ENCODE assay signal across 19 cellular contexts in the genomic region with DNA sequence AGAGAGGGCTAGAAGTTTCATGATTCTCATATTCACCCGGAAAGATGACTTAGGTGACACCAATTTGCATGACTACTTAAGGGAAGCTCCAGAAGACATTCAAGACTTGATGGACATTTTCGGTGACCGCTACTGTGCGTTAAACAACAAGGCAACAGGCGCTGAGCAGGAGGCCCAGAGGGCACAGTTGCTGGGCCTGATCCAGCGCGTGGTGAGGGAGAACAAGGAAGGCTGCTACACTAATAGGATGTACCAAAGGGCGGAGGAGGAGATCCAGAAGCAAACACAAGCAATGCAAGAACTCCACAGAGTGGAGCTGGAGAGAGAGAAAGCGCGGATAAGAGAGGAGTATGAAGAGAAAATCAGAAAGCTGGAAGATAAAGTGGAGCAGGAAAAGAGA. TPM values are rescaled to one million over a fixed set of nuclear protein-coding genes. Genes with fewer than 3 reads are reported as not detected.
"Had no signal": no experiment of that assay in that cellular context is flagged by ENCODE, and none has a peak within 500 bp of the region (broad histone marks: within the 10 kb centered on the region; RNA-seq: fewer than 3 reads in every experiment).

No MANE protein-coding gene starts in this region.

- H3K27me3 ChIP-seq: brain microvascular endothelial cell, gastroesophageal sphincter, heart left ventricle, right atrium auricular region, thyroid gland had no signal

- H3K36me3 ChIP-seq: brain microvascular endothelial cell, prostate gland had no signal

- H3K4me3 Mint-ChIP-seq: endodermal cell; T-helper 2 cell treated with Interferon-gamma antibody and Interleukin-4, amounts not matched to agents 5 μg/mL and 100 μg/mL, for 36 hours had no signal

- H3K4me1 Mint-ChIP-seq: endodermal cell had no signal

- H3K9me3 ChIP-seq: prostate gland, right atrium auricular region, thyroid gland had no signal

- ATAC-seq: gastroesophageal sphincter, heart left ventricle, left ventricle myocardium superior had no signal

- H3K27ac ChIP-seq: brain microvascular endothelial cell, gastroesophageal sphincter, heart left ventricle, prostate gland, right atrium auricular region, thyroid gland had no signal

- DNase-seq: activated CD8-positive, alpha-beta memory T cell treated with anti-CD3 and anti-CD28 coated beads, Interleukin-2, amount 50 U/mL, for 48 hours; activated effector memory CD4-positive, alpha-beta T cell treated with Interleukin-2 at 50 U/mL for 16 hours; activated T-cell treated with anti-CD3 and anti-CD28 coated beads, Interleukin-2, amount 50 U/mL, for 48 hours; aorta; brain microvascular endothelial cell; central memory CD4-positive, alpha-beta T cell; endodermal cell; erythroblast; heart left ventricle; left ventricle myocardium superior; stimulated activated CD4-positive, alpha-beta T cell treated with anti-CD3 and anti-CD28 coated beads, Interleukin-2, amount 100 ng/mL, for 24 hours; stimulated activated naive CD4-positive, alpha-beta T cell treated with Interleukin-2 at 50 U/mL for 16 hours; thyroid gland had no signal

- H3K4me1 ChIP-seq: gastroesophageal sphincter, prostate gland, thyroid gland had no signal

- H3K27ac Mint-ChIP-seq: endodermal cell; T-helper 2 cell treated with Interferon-gamma antibody and Interleukin-4, amounts not matched to agents 5 μg/mL and 100 μg/mL, for 36 hours had no signal

- H3K4me3 ChIP-seq: gastroesophageal sphincter, heart left ventricle, prostate gland, right atrium auricular region, thyroid gland had no signal

RNA-seq across cellular contexts. Expression of a gene that starts 5.3 kb away (rescaled TPM):
- total RNA-seq: myocyte, osteocyte had no signal

RNA-seq across cellular contexts. Expression of a gene that starts 57.8 kb away (rescaled TPM):
- total RNA-seq: endodermal cell, myocyte, osteocyte had no signal

RNA-seq across cellular contexts. Expression of a gene that starts 59.7 kb away (rescaled TPM):
- total RNA-seq: endodermal cell, myocyte, osteocyte had no signal
